In the genomic region with DNA sequence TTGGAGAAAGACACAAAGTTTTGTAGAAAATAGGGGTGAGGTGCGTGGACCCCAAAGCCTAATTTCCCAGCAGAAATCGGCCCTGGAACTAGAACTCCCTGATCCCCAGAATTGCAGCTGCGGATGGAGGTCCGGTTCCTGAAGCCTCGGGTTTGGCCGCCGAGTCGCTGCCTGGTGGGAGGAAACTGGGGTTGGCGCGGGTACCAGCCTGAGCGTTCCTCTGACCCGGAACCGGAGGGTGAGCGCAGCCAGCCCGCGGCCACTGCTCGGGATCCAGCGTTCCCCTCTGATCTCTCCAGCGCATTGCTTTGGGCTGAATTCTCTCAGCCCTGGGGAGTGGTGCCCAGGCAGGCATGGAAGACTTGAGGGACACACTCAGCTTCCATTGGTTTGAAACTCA, we compare ENCODE assay signal across 10 cellular contexts. TPM values are rescaled to one million over a fixed set of nuclear protein-coding genes. Genes with fewer than 3 reads are reported as not detected.
A peak's percentile ranks its signal among the peaks of the same experiment; 100 is the strongest.
DNase-seq lines count a peak whose midpoint lies in the region; ATAC-seq and TF ChIP-seq lines count a peak whose summit lies in the region.
"Had no signal": no experiment of that assay in that cellular context is flagged by ENCODE, and none has a peak within 500 bp of the region (broad histone marks: within the 10 kb centered on the region; RNA-seq: fewer than 3 reads in every experiment).

No MANE protein-coding gene starts in this region.

- H3K27ac Mint-ChIP-seq in T-helper 17 cell (no peak overlapping the region), glutamatergic neuron (ENCODE audit: unreplicated experiment) (peak overlapping the region; percentile 90)
- H3K27ac Mint-ChIP-seq: effector memory CD8-positive, alpha-beta T cell had no signal

- H3K4me1 Mint-ChIP-seq in T-helper 17 cell: peaks cover 6% of the 10 kb centered on the region
- H3K4me1 Mint-ChIP-seq in glutamatergic neuron (ENCODE audit: low read depth, unreplicated experiment): peaks cover 29% of the 10 kb centered on the region

- DNase-seq in EL (peak; percentile 10), T-helper 17 cell (no peak), glutamatergic neuron (peak; percentile 44), NCI-H128 (lab: John Stamatoyannopoulos, UW; ENCODE audit: unreplicated experiment) (no peak), Karpas-422 (no peak), HCEC 1CT (no peak), SHP77 (lab: John Stamatoyannopoulos, UW) (no peak)
- DNase-seq: effector memory CD8-positive, alpha-beta T cell; NCI-H187 treated with DMSO at 0.1 percent for 48 hours had no signal

- peaks cover 63% of the 10 kb centered on the region for H3K27me3 Mint-ChIP-seq in T-helper 17 cell
- H3K27me3 Mint-ChIP-seq in glutamatergic neuron (ENCODE audit: unreplicated experiment): peaks cover 8% of the 10 kb centered on the region

- H2AFZ ChIP-seq in parathyroid adenoma (no peak overlapping the region), Karpas-422 (ENCODE audit: low read length) (no peak overlapping the region)

- no peak overlapping the region for H3K9ac ChIP-seq in parathyroid adenoma
- H3K9ac ChIP-seq in Karpas-422 (ENCODE audit: low read length): no peak overlapping the region

- no peak overlapping the region for H3K4me3 ChIP-seq in parathyroid adenoma (ENCODE audit: low read depth, low read length)
- no peak overlapping the region for H3K4me3 ChIP-seq in Karpas-422 (ENCODE audit: low read length)

- no peaks in the 10 kb centered on the region for H3K9me2 ChIP-seq in Karpas-422 (replicated peaks; ENCODE audit: insufficient read depth, low read length)

- peaks cover 10% of the 10 kb centered on the region for H3K9me3 Mint-ChIP-seq in glutamatergic neuron (ENCODE audit: unreplicated experiment)

- no peak for ATAC-seq in T-helper 17 cell
- ATAC-seq: effector memory CD8-positive, alpha-beta T cell had no signal

- H3K27me3 ChIP-seq in parathyroid adenoma (ENCODE audit: control insufficient read depth, insufficient read depth, low read length) (peaks cover 7% of the 10 kb centered on the region), Karpas-422 (ENCODE audit: low read length) (no peaks in the 10 kb centered on the region)

- no peak for TF ChIP-seq CTCF in glutamatergic neuron (IDR thresholded peaks at IDR 0.05; ENCODE audit: partially characterized antibody, unreplicated experiment)
- no peak for TF ChIP-seq CTCF in parathyroid adenoma (IDR thresholded peaks at IDR 0.05)

- H3K36me3 Mint-ChIP-seq in T-helper 17 cell (ENCODE audit: low read depth): no peaks in the 10 kb centered on the region
- H3K36me3 Mint-ChIP-seq in glutamatergic neuron (ENCODE audit: unreplicated experiment): peaks cover 9% of the 10 kb centered on the region

- H3K36me3 ChIP-seq in parathyroid adenoma (ENCODE audit: control insufficient read depth, insufficient read depth, low read length): no peaks in the 10 kb centered on the region
- H3K36me3 ChIP-seq in Karpas-422 (ENCODE audit: insufficient read depth, low read length): no peaks in the 10 kb centered on the region

- H3K4me3 Mint-ChIP-seq in T-helper 17 cell (peak overlapping the region; percentile 80), glutamatergic neuron (ENCODE audit: unreplicated experiment) (peak overlapping the region; percentile 91)

- H3K4me2 ChIP-seq in parathyroid adenoma (ENCODE audit: low read length) (peak overlapping the region; percentile 86), Karpas-422 (ENCODE audit: low read depth, low read length, poor library complexity, severe bottlenecking) (no peak overlapping the region)

- H4K20me1 ChIP-seq in Karpas-422 (ENCODE audit: insufficient read depth, low read depth, low read length): no peaks in the 10 kb centered on the region

- H3K9me3 ChIP-seq in T-helper 17 cell (ENCODE audit: control insufficient read depth, low read length, poor library complexity, severe bottlenecking): no peaks in the 10 kb centered on the region
- no peaks in the 10 kb centered on the region for H3K9me3 ChIP-seq in parathyroid adenoma (ENCODE audit: control insufficient read depth, low read length)
- H3K9me3 ChIP-seq in Karpas-422 (ENCODE audit: low read length): no peaks in the 10 kb centered on the region

- H3K79me2 ChIP-seq in parathyroid adenoma (no peaks in the 10 kb centered on the region), Karpas-422 (ENCODE audit: low read length) (no peaks in the 10 kb centered on the region)

- H3K4me1 ChIP-seq in parathyroid adenoma: no peaks in the 10 kb centered on the region
- peaks cover 20% of the 10 kb centered on the region for H3K4me1 ChIP-seq in Karpas-422 (ENCODE audit: low read length)

- H3K27ac ChIP-seq in parathyroid adenoma: no peak overlapping the region
- H3K27ac ChIP-seq in Karpas-422 (ENCODE audit: low read length): no peak overlapping the region

RNA-seq across cellular contexts. Expression of a gene that starts 1.6 kb away (rescaled TPM):
- total RNA-seq in T-helper 17 cell (not detected), glutamatergic neuron (ENCODE audit: unreplicated experiment) (141 TPM)
- not detected in 2 replicates for total RNA-seq in Karpas-422 (2014; rRNA removed; shearing (Covaris generic); ENCODE audit: low replicate concordance)

Comparison
In these comparisons a context has a peak if more than half of its experiments do, and no peak if none do; other contexts are left out.
1. DNase-seq: peak in EL (single experiment) and glutamatergic neuron (single experiment); none in T-helper 17 cell (0 of 3), NCI-H128 (single experiment), Karpas-422 (single experiment), HCEC 1CT (single experiment) and SHP77 (0 of 2).
2. RNA of a gene that starts 1.6 kb away (total RNA-seq): 141 TPM in glutamatergic neuron (single experiment); not detected in T-helper 17 cell and not detected in Karpas-422; every median in the first group is over 100 times any median in the second.